ENCODE assay signal across 10 cellular contexts in genomic region chr3:119296723-119297122, GRCh38. TPM values are rescaled to one million over a fixed set of nuclear protein-coding genes. Genes with fewer than 3 reads are reported as not detected.
DNase-seq lines count a peak whose midpoint lies in the region; ATAC-seq and TF ChIP-seq lines count a peak whose summit lies in the region.
"Had no signal": no experiment of that assay in that cellular context is flagged by ENCODE, and none has a peak within 500 bp of the region (broad histone marks: within the 10 kb centered on the region; RNA-seq: fewer than 3 reads in every experiment).

No MANE protein-coding gene starts in this region.

- TF ChIP-seq POLR2A in erythroblast (IDR thresholded peaks at IDR 0.05; ENCODE audit: low read length), result no peak

- peak overlapping the region; percentile 83 for H3K4me3 ChIP-seq in AG10803 (ENCODE audit: low read length)
- peak overlapping the region; percentile 83; the same call in 1 of the 2 replicates for H3K4me3 ChIP-seq in MM.1S (ENCODE audit: low read length)
- peak overlapping the region; percentile 86 for H3K4me3 ChIP-seq in osteoblast (ENCODE audit: insufficient read depth, low read length)
- no peak overlapping the region for H3K4me3 ChIP-seq in colonic mucosa
- H3K4me3 ChIP-seq: mucosa of descending colon had no signal

- H3K9me3 Mint-ChIP-seq in effector memory CD8-positive, alpha-beta T cell, result no peaks in the 10 kb centered on the region

- DNase-seq in AG10803 (ENCODE audit: low read depth), result peak; percentile 28
- DNase-seq in MM.1S, result no peak
- no peak for DNase-seq in effector memory CD8-positive, alpha-beta T cell
- DNase-seq in osteoblast (ENCODE audit: insufficient read length, low spot score, missing footprints), result peak; percentile 54
- no peak for DNase-seq in colonic mucosa
- no peak for DNase-seq in 8988T
- no peak for DNase-seq in activated effector memory CD4-positive, alpha-beta T cell treated with Interleukin-2 at 50 U/mL for 16 hours
- DNase-seq in erythroblast (lab: John Stamatoyannopoulos, UW), result no peak
- DNase-seq: mucosa of descending colon; stimulated activated naive CD8-positive, alpha-beta T cell treated with anti-CD3 and anti-CD28 coated beads, Interleukin-15, Interleukin-2, amounts not matched to agents 100 U/mL and 50 U/mL, for 24 hours had no signal

- H3K27me3 Mint-ChIP-seq in effector memory CD8-positive, alpha-beta T cell, result no peaks in the 10 kb centered on the region

- no peaks in the 10 kb centered on the region for H3K9me2 ChIP-seq in MM.1S (replicated peaks; ENCODE audit: insufficient read depth, low read length)

- H3K36me3 ChIP-seq in MM.1S (replicated peaks; ENCODE audit: insufficient read depth, low read length), result no peaks in the 10 kb centered on the region
- peaks cover 27% of the 10 kb centered on the region for H3K36me3 ChIP-seq in osteoblast (ENCODE audit: insufficient read depth, low read length)
- H3K36me3 ChIP-seq in colonic mucosa, result no peaks in the 10 kb centered on the region

- H3F3A ChIP-seq in MM.1S (ENCODE audit: insufficient read depth, low read length), result peaks cover 36% of the 10 kb centered on the region

- TF ChIP-seq CTCF in AG10803 (conservative IDR thresholded peaks at IDR 0.05; ENCODE audit: low read length), result no peak
- no peak for TF ChIP-seq CTCF in MM.1S (IDR thresholded peaks at IDR 0.05; ENCODE audit: low read length)
- TF ChIP-seq CTCF in osteoblast (IDR thresholded peaks at IDR 0.05; ENCODE audit: extremely low read depth, low read depth, low read length), result no peak
- no peak for TF ChIP-seq CTCF in colonic mucosa (IDR thresholded peaks at IDR 0.05)

- H3K4me3 Mint-ChIP-seq in effector memory CD8-positive, alpha-beta T cell, result peak overlapping the region in 1 of 2 donors; percentile 90

- peaks cover 25% of the 10 kb centered on the region for H3K36me3 Mint-ChIP-seq in effector memory CD8-positive, alpha-beta T cell (ENCODE audit: insufficient read depth)

- no peak for ATAC-seq in effector memory CD8-positive, alpha-beta T cell (replicated peaks)
- ATAC-seq: mucosa of descending colon; stimulated activated naive CD8-positive, alpha-beta T cell treated with anti-CD3 and anti-CD28 coated beads, Interleukin-15, Interleukin-2, amounts not matched to agents 100 U/mL and 50 U/mL, for 24 hours had no signal

- peak overlapping the region; percentile 94 for H3K4me2 ChIP-seq in MM.1S (ENCODE audit: low read depth, low read length)
- peak overlapping the region; percentile 97 for H3K4me2 ChIP-seq in osteoblast (ENCODE audit: insufficient read depth, low read length)

- H3K4me1 Mint-ChIP-seq in effector memory CD8-positive, alpha-beta T cell (ENCODE audit: low read depth in 2 of 2), result peaks cover 51 to 56% of the 10 kb centered on the region in 2 donors

- H3K27ac Mint-ChIP-seq in effector memory CD8-positive, alpha-beta T cell, result peak overlapping the region; percentile 24 to 98

- H3K9me3 ChIP-seq in MM.1S (replicated peaks; ENCODE audit: insufficient read depth, low read length), result no peaks in the 10 kb centered on the region
- no peaks in the 10 kb centered on the region for H3K9me3 ChIP-seq in osteoblast (ENCODE audit: low read depth, low read length)
- no peaks in the 10 kb centered on the region for H3K9me3 ChIP-seq in colonic mucosa
- H3K9me3 ChIP-seq: mucosa of descending colon had no signal

- no peak overlapping the region for H3K27ac ChIP-seq in MM.1S (ENCODE audit: low read length)
- peak overlapping the region; percentile 82 for H3K27ac ChIP-seq in osteoblast (ENCODE audit: low read depth, low read length)
- H3K27ac ChIP-seq in colonic mucosa, result no peak overlapping the region

- H3K9ac ChIP-seq in MM.1S (ENCODE audit: low read length) (no peak overlapping the region), colonic mucosa (ENCODE audit: low read depth in 2 of 2, low read length in 2 of 2) (peak overlapping the region in 1 of 2 donors; percentile 53)

- H4K20me1 ChIP-seq in MM.1S (ENCODE audit: insufficient read depth, low read length) (no peaks in the 10 kb centered on the region), osteoblast (ENCODE audit: insufficient read depth, low read length) (peaks cover 8% of the 10 kb centered on the region)

- H3K79me2 ChIP-seq in MM.1S (ENCODE audit: low read length) (peaks cover 51% of the 10 kb centered on the region), osteoblast (ENCODE audit: insufficient read depth, low read length) (peaks cover 73% of the 10 kb centered on the region)

- no peaks in the 10 kb centered on the region for H3K27me3 ChIP-seq in MM.1S (replicated peaks; ENCODE audit: insufficient read depth, low read length)
- H3K27me3 ChIP-seq in osteoblast (ENCODE audit: insufficient read depth, low read length), result no peaks in the 10 kb centered on the region
- H3K27me3 ChIP-seq in colonic mucosa, result no peaks in the 10 kb centered on the region

- peaks cover 34% of the 10 kb centered on the region for H3K4me1 ChIP-seq in MM.1S (ENCODE audit: low read length)
- peaks cover 36% of the 10 kb centered on the region for H3K4me1 ChIP-seq in osteoblast (ENCODE audit: insufficient read depth, low read length)
- H3K4me1 ChIP-seq in colonic mucosa, result no peaks in the 10 kb centered on the region

- H2AFZ ChIP-seq in MM.1S (ENCODE audit: low read length) (no peak overlapping the region), osteoblast (ENCODE audit: low read length) (no peak overlapping the region)

- intact Hi-C loops in colonic mucosa (cut with DNase I), result no loop called here

RNA-seq across cellular contexts. Expression of gene ARHGAP31, which starts 2.5 kb away (rescaled TPM):
- total RNA-seq in osteoblast (41.5 and 56.5 TPM in 2 replicates), colonic mucosa (1 to 10 TPM; 6.5 to 8.9 TPM)

RNA-seq across cellular contexts. Expression of gene B4GALT4, which starts 56.0 kb away (rescaled TPM):
- total RNA-seq in osteoblast (22.7 and 28.2 TPM in 2 replicates), colonic mucosa (10 to 100 TPM; 43.1 to 54.5 TPM)

Comparison
In these comparisons a context has a peak if more than half of its experiments do, and no peak if none do; other contexts are left out.
1. DNase-seq: peak in AG10803 (single experiment) and osteoblast (single experiment); none in MM.1S (single experiment), effector memory CD8-positive, alpha-beta T cell (0 of 3), colonic mucosa (single experiment), 8988T (single experiment), activated effector memory CD4-positive, alpha-beta T cell treated with Interleukin-2 at 50 U/mL for 16 hours (single experiment) and erythroblast (0 of 2).